In genomic region chr5:69414885-69415583, GRCh38 we compare ENCODE assay signal across 8 cellular contexts. TPM values are rescaled to one million over a fixed set of nuclear protein-coding genes. Genes with fewer than 3 reads are reported as not detected.
A peak's percentile ranks its signal among the peaks of the same experiment; 100 is the strongest.
DNase-seq lines count a peak whose midpoint lies in the region; ATAC-seq and TF ChIP-seq lines count a peak whose summit lies in the region.

TSS of gene MARVELD2 (plus strand) at chr5:69415116. CDS start at chr5:69419386, 4,270 bp downstream.

- peak within 1 kb of the TSS; percentile 98 for H3K9ac ChIP-seq in endocrine pancreas (ENCODE audit: control insufficient read depth, insufficient read depth, low read length)

- no peaks in the 10 kb centered on the region for H3K9me3 ChIP-seq in CD4-positive, CD25-positive, alpha-beta regulatory T cell (ENCODE audit: control insufficient read depth in 2 of 2, low read length in 2 of 2)
- H3K9me3 ChIP-seq in endocrine pancreas (ENCODE audit: control insufficient read depth, low read length), result no peaks in the 10 kb centered on the region

- peak within 1 kb of the TSS; percentile 55 to 92 (median 72) for H3K27ac Mint-ChIP-seq in CD4-positive, CD25-positive, alpha-beta regulatory T cell
- no peak within 1 kb of the TSS for H3K27ac Mint-ChIP-seq in activated CD8-positive, alpha-beta T cell treated with anti-CD3 and anti-CD28 coated beads for 36 hours
- H3K27ac Mint-ChIP-seq in memory B cell, result peak within 1 kb of the TSS; percentile 76

- peak within 1 kb of the TSS; percentile 60 for H3K4me3 ChIP-seq in CD4-positive, CD25-positive, alpha-beta regulatory T cell (ENCODE audit: low read depth, low read length)
- H3K4me3 ChIP-seq in endocrine pancreas (ENCODE audit: control insufficient read depth, insufficient read depth, low read length), result peak within 1 kb of the TSS; percentile 99

- intact Hi-C loops in activated CD8-positive, alpha-beta T cell treated with anti-CD3 and anti-CD28 coated beads for 36 hours (cut with micrococcal nuclease), result no loop called here

- H3K4me3 Mint-ChIP-seq in CD4-positive, CD25-positive, alpha-beta regulatory T cell, result peak within 1 kb of the TSS; percentile 67 to 87 (median 74)
- peak within 1 kb of the TSS; percentile 47 for H3K4me3 Mint-ChIP-seq in activated CD8-positive, alpha-beta T cell treated with anti-CD3 and anti-CD28 coated beads for 36 hours
- H3K4me3 Mint-ChIP-seq in memory B cell, result peak within 1 kb of the TSS; percentile 81

- POLR2A ChIA-PET in activated CD8-positive, alpha-beta T cell treated with anti-CD3 and anti-CD28 coated beads for 36 hours (lab: Charles Lee), result no interaction called here

- H3K4me1 Mint-ChIP-seq in CD4-positive, CD25-positive, alpha-beta regulatory T cell, result peaks cover 0 to 16% (median 7%) of the 10 kb centered on the region in 4 donors
- no peaks in the 10 kb centered on the region for H3K4me1 Mint-ChIP-seq in activated CD8-positive, alpha-beta T cell treated with anti-CD3 and anti-CD28 coated beads for 36 hours (ENCODE audit: low read depth)
- peaks cover 6% of the 10 kb centered on the region for H3K4me1 Mint-ChIP-seq in memory B cell

- peak within 1 kb of the TSS; percentile 41 for H3K27ac ChIP-seq in CD4-positive, CD25-positive, alpha-beta regulatory T cell (ENCODE audit: insufficient read depth, low read length, poor library complexity, severe bottlenecking)

- no peaks in the 10 kb centered on the region for H3K27me3 ChIP-seq in CD4-positive, CD25-positive, alpha-beta regulatory T cell (ENCODE audit: control insufficient read depth, insufficient read depth, low read length)
- H3K27me3 ChIP-seq in endocrine pancreas (ENCODE audit: control insufficient read depth, insufficient read depth, low read length), result no peaks in the 10 kb centered on the region

- peak; percentile 24 to 33 (median 28) for DNase-seq in CD4-positive, CD25-positive, alpha-beta regulatory T cell
- DNase-seq in NCI-H146 treated with DMSO at 0.1 percent for 48 hours (lab: John Stamatoyannopoulos, UW; ENCODE audit: unreplicated experiment) (peak; percentile 81), memory B cell (ENCODE audit: low spot score in 2 of 2) (peak; percentile 20 to 28)
- peak; percentile 40 for DNase-seq in activated CD8-positive, alpha-beta T cell treated with anti-CD3 and anti-CD28 coated beads for 36 hours
- peak; percentile 11 for DNase-seq in stimulated activated CD8-positive, alpha-beta memory T cell treated with anti-CD3 and anti-CD28 coated beads, Interleukin-15, amount 100 ng/mL, for 24 hours (ENCODE audit: low read depth)

- no peak for TF ChIP-seq CTCF in activated CD8-positive, alpha-beta T cell treated with anti-CD3 and anti-CD28 coated beads for 36 hours (IDR thresholded peaks at IDR 0.05)

- peaks cover 6% of the 10 kb centered on the region for H3K36me3 ChIP-seq in CD4-positive, CD25-positive, alpha-beta regulatory T cell (ENCODE audit: control insufficient read depth, insufficient read depth, low read length)
- peaks cover 7% of the 10 kb centered on the region for H3K36me3 ChIP-seq in endocrine pancreas (ENCODE audit: control insufficient read depth, insufficient read depth, low read length)

- peaks cover 5% of the 10 kb centered on the region for H3K4me1 ChIP-seq in CD4-positive, CD25-positive, alpha-beta regulatory T cell (ENCODE audit: control insufficient read depth, insufficient read depth, low read length, poor library complexity, severe bottlenecking)
- no peaks in the 10 kb centered on the region for H3K4me1 ChIP-seq in endocrine pancreas (ENCODE audit: control insufficient read depth, insufficient read depth, low read length)

- peak; percentile 67 to 73 for ATAC-seq in CD4-positive, CD25-positive, alpha-beta regulatory T cell (ENCODE audit: low read depth in 2 of 2)
- ATAC-seq in GM19463 (IDR thresholded peaks at IDR 0.05; ENCODE audit: unreplicated experiment), result peak; percentile 87
- peak; percentile 82 for ATAC-seq in activated CD8-positive, alpha-beta T cell treated with anti-CD3 and anti-CD28 coated beads for 36 hours
- peak; percentile 91 for ATAC-seq in memory B cell (ENCODE audit: low read depth)
- ATAC-seq in HG03097 (IDR thresholded peaks at IDR 0.05; ENCODE audit: low FRiP score, unreplicated experiment), result no peak

- no peaks in the 10 kb centered on the region for H3K9me3 Mint-ChIP-seq in CD4-positive, CD25-positive, alpha-beta regulatory T cell
- no peaks in the 10 kb centered on the region for H3K9me3 Mint-ChIP-seq in activated CD8-positive, alpha-beta T cell treated with anti-CD3 and anti-CD28 coated beads for 36 hours
- no peaks in the 10 kb centered on the region for H3K9me3 Mint-ChIP-seq in memory B cell

- no peaks in the 10 kb centered on the region for H3K27me3 Mint-ChIP-seq in CD4-positive, CD25-positive, alpha-beta regulatory T cell
- no peaks in the 10 kb centered on the region for H3K27me3 Mint-ChIP-seq in activated CD8-positive, alpha-beta T cell treated with anti-CD3 and anti-CD28 coated beads for 36 hours
- H3K27me3 Mint-ChIP-seq in memory B cell, result no peaks in the 10 kb centered on the region

- CTCF ChIA-PET in activated CD8-positive, alpha-beta T cell treated with anti-CD3 and anti-CD28 coated beads for 36 hours (lab: Charles Lee), result no interaction called here

- peaks cover 5% of the 10 kb centered on the region for H3K36me3 Mint-ChIP-seq in CD4-positive, CD25-positive, alpha-beta regulatory T cell
- H3K36me3 Mint-ChIP-seq in activated CD8-positive, alpha-beta T cell treated with anti-CD3 and anti-CD28 coated beads for 36 hours (ENCODE audit: low read depth), result peaks cover 18% of the 10 kb centered on the region
- peaks cover 13% of the 10 kb centered on the region for H3K36me3 Mint-ChIP-seq in memory B cell

RNA-seq across cellular contexts. Expression of gene MARVELD2, which starts in this region (rescaled TPM):
- 0.52 TPM for total RNA-seq in CD4-positive, CD25-positive, alpha-beta regulatory T cell
- 1 to 10 TPM in 1 of 4 donors, under 1 TPM in 3; 0.07 to 1.4 (median 0.90) TPM for polyA plus RNA-seq in CD4-positive, CD25-positive, alpha-beta regulatory T cell
- under 1 TPM; 0.29 to 0.60 TPM for total RNA-seq in activated CD8-positive, alpha-beta T cell treated with anti-CD3 and anti-CD28 coated beads for 36 hours

Comparison
In these comparisons a context has a peak if more than half of its experiments do, and no peak if none do; other contexts are left out.
1. Peak in DNase-seq and ATAC-seq in activated CD8-positive, alpha-beta T cell treated with anti-CD3 and anti-CD28 coated beads for 36 hours; RNA of the gene not detected or under 1 TPM.
2. DNase-seq: peak in every context shown above with its lines; median percentile 81 in NCI-H146 treated with DMSO at 0.1 percent for 48 hours; 40 in activated CD8-positive, alpha-beta T cell treated with anti-CD3 and anti-CD28 coated beads for 36 hours; 28 in CD4-positive, CD25-positive, alpha-beta regulatory T cell; 24 in memory B cell; 11 in stimulated activated CD8-positive, alpha-beta memory T cell treated with anti-CD3 and anti-CD28 coated beads, Interleukin-15, amount 100 ng/mL, for 24 hours.